In the genomic region with DNA sequence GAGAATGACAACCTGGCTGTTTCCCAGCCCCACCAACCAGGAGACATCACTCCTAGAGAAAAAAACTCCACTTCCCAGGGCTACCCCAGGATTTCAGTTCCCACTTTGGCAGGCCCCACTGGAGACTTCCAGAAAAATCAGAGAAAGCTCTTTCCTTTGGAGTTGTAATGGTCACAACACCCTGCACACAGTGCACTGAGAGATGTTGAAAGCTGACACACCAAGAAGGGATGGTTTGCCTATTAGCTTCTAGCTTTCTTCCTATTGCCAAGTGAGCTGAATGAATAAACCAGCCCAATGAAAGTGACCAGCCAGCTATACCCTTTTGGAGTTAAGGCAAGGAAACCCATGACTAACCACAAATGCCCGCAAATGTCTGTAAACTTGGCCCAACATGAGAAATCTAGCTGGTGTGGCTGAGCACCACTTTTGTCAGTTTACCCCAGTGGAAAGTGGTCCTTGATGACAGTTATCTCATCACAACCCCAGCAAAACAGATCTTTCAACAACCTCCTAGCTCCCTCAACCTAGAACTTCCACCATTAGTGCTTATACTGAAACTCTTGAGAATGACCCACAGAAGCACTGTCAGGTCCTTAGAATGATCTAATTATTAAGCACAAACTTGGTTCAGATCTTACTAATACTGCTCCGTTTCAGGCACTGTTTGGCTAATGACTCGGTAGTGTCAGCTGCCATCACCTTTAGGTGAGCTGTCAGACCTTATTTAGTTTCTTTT, we compare ENCODE assay signal across 9 cellular contexts. TPM values are rescaled to one million over a fixed set of nuclear protein-coding genes. Genes with fewer than 3 reads are reported as not detected.
DNase-seq lines count a peak whose midpoint lies in the region; ATAC-seq and TF ChIP-seq lines count a peak whose summit lies in the region.
"Had no signal": no experiment of that assay in that cellular context is flagged by ENCODE, and none has a peak within 500 bp of the region (broad histone marks: within the 10 kb centered on the region; RNA-seq: fewer than 3 reads in every experiment).

No MANE protein-coding gene starts in this region.

- H3K4me1 Mint-ChIP-seq in T-helper 1 cell treated with Interleukin-12 subunit alpha and Interleukin-12 subunit beta and Interleukin-4 antibody, amounts not matched to agents 30 μg/mL and 1 μg/mL, for 36 hours (ENCODE audit: low read depth): peaks cover 53% of the 10 kb centered on the region
- H3K4me1 Mint-ChIP-seq in natural killer cell: peaks cover 80 to 83% of the 10 kb centered on the region in 2 donors

- peaks cover 41% of the 10 kb centered on the region for H3K36me3 Mint-ChIP-seq in T-helper 1 cell treated with Interleukin-12 subunit alpha and Interleukin-12 subunit beta and Interleukin-4 antibody, amounts not matched to agents 30 μg/mL and 1 μg/mL, for 36 hours (ENCODE audit: low read depth)
- H3K36me3 Mint-ChIP-seq in natural killer cell: no peaks in the 10 kb centered on the region

- intact Hi-C loops in natural killer cell (cut with micrococcal nuclease): no loop called here

- H3K27ac Mint-ChIP-seq in T-helper 1 cell treated with Interleukin-12 subunit alpha and Interleukin-12 subunit beta and Interleukin-4 antibody, amounts not matched to agents 30 μg/mL and 1 μg/mL, for 36 hours: peak overlapping the region; percentile 87
- peak overlapping the region; percentile 97 to 100 for H3K27ac Mint-ChIP-seq in natural killer cell

- H3K4me3 Mint-ChIP-seq in T-helper 1 cell treated with Interleukin-12 subunit alpha and Interleukin-12 subunit beta and Interleukin-4 antibody, amounts not matched to agents 30 μg/mL and 1 μg/mL, for 36 hours: no peak overlapping the region
- H3K4me3 Mint-ChIP-seq in natural killer cell: peak overlapping the region; percentile 84

- no peaks in the 10 kb centered on the region for H3K27me3 Mint-ChIP-seq in T-helper 1 cell treated with Interleukin-12 subunit alpha and Interleukin-12 subunit beta and Interleukin-4 antibody, amounts not matched to agents 30 μg/mL and 1 μg/mL, for 36 hours (ENCODE audit: low read depth)
- H3K27me3 Mint-ChIP-seq in natural killer cell (ENCODE audit: low read depth in 2 of 2): no peaks in the 10 kb centered on the region

- no peaks in the 10 kb centered on the region for H3K9me3 Mint-ChIP-seq in T-helper 1 cell treated with Interleukin-12 subunit alpha and Interleukin-12 subunit beta and Interleukin-4 antibody, amounts not matched to agents 30 μg/mL and 1 μg/mL, for 36 hours
- no peaks in the 10 kb centered on the region for H3K9me3 Mint-ChIP-seq in natural killer cell

- DNase-seq in natural killer cell (no peak), DMS53 treated with DMSO at 0.1 percent for 48 hours (lab: John Stamatoyannopoulos, UW; ENCODE audit: unreplicated experiment) (no peak), C1 segment of cervical spinal cord (lab: John Stamatoyannopoulos, UW) (no peak), NCI-H69 (lab: John Stamatoyannopoulos, UW) (no peak)
- no peak for DNase-seq in stimulated activated CD4-positive, alpha-beta T cell treated with anti-CD3 and anti-CD28 coated beads, Interleukin-12 subunit alpha, Interleukin-12 subunit beta, amount 100 ng/mL, for 4 hours

- no peak for TF ChIP-seq CTCF in natural killer cell (IDR thresholded peaks at IDR 0.05)

- ATAC-seq in GM18508 (IDR thresholded peaks at IDR 0.05; ENCODE audit: insufficient read depth, unreplicated experiment) (peak; percentile 46), GM21786 (IDR thresholded peaks at IDR 0.05; ENCODE audit: unreplicated experiment) (peak; percentile 44), natural killer cell (no peak)
- ATAC-seq: esophagus mucosa had no signal

RNA-seq across cellular contexts. Expression of gene IRF1, which starts 11.3 kb away (rescaled TPM):
- 1,000 to 10,000 TPM; 1,190 to 1,513 (median 1,282) TPM for total RNA-seq in natural killer cell

Comparison
In these comparisons a context has a peak if more than half of its experiments do, and no peak if none do; other contexts are left out.
1. ATAC-seq: peak in GM18508 (single experiment) and GM21786 (single experiment); none in natural killer cell (0 of 3).